26 cellular contexts compared by ENCODE assay signal in the genomic region with DNA sequence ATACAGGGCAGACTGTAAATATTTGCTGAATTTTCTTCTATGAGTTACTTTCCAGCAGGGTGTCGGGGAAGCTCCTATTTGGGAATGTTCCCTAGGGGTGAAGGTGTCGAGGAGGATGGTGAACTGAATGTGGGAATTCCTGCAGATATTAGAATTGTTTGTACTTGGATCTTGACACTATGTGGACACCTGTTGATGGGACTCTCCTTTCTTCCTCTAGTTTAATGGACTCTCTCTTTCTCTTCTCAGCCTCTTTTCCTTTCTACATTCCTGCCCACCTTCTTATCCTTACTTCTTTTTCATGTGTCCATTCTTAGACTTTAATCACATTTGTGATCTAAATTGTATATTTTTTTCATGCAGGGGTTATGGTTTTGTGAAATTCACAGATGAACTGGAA. TPM values are rescaled to one million over a fixed set of nuclear protein-coding genes. Genes with fewer than 3 reads are reported as not detected.
"Had no signal": no experiment of that assay in that cellular context is flagged by ENCODE, and none has a peak within 500 bp of the region (broad histone marks: within the 10 kb centered on the region; RNA-seq: fewer than 3 reads in every experiment).

No MANE protein-coding gene starts in this region.

- H3K4me3 Mint-ChIP-seq: naive thymus-derived CD4-positive, alpha-beta T cell; natural killer cell treated with Interleukin-12 subunit alpha and Interleukin-12 subunit beta and Interleukin-15 and Interleukin-18, amount 100 ng/mL, for 72 hours; neural crest cell; stimulated activated naive CD8-positive, alpha-beta T cell treated with anti-CD3 and anti-CD28 coated beads, Interleukin-15, Interleukin-2, amounts not matched to agents 100 ng/mL and 50 ng/mL, for 24 hours had no signal

- H3K27ac Mint-ChIP-seq: natural killer cell treated with Interleukin-12 subunit alpha and Interleukin-12 subunit beta and Interleukin-15 and Interleukin-18, amount 100 ng/mL, for 72 hours; stimulated activated naive CD8-positive, alpha-beta T cell treated with anti-CD3 and anti-CD28 coated beads, Interleukin-15, Interleukin-2, amounts not matched to agents 100 ng/mL and 50 ng/mL, for 24 hours had no signal

- H3K9me3 Mint-ChIP-seq: naive thymus-derived CD4-positive, alpha-beta T cell; natural killer cell treated with Interleukin-12 subunit alpha and Interleukin-12 subunit beta and Interleukin-15 and Interleukin-18, amount 100 ng/mL, for 72 hours; neural crest cell; stimulated activated naive CD8-positive, alpha-beta T cell treated with anti-CD3 and anti-CD28 coated beads, Interleukin-15, Interleukin-2, amounts not matched to agents 100 ng/mL and 50 ng/mL, for 24 hours had no signal

- H3K9me3 ChIP-seq: left ventricle myocardium inferior, mucosa of descending colon, neutrophil, prostate gland, suprapubic skin, thoracic aorta, tibial artery, upper lobe of right lung had no signal

- H3K4me1 ChIP-seq: left ventricle myocardium inferior, prostate gland, suprapubic skin, tibial artery, upper lobe of right lung had no signal

- H3K27me3 ChIP-seq: neutrophil, suprapubic skin, tibial artery, upper lobe of right lung had no signal

- ATAC-seq: mucosa of descending colon; naive thymus-derived CD4-positive, alpha-beta T cell; natural killer cell treated with Interleukin-12 subunit alpha and Interleukin-12 subunit beta and Interleukin-15 and Interleukin-18, amount 100 ng/mL, for 72 hours; right cardiac atrium; sciatic nerve; upper lobe of right lung had no signal

- H3K4me3 ChIP-seq: left ventricle myocardium inferior, mucosa of descending colon, prostate gland, skin epidermis, suprapubic skin, thoracic aorta, tibial artery, upper lobe of right lung had no signal

- H3K4me1 Mint-ChIP-seq: neural crest cell had no signal

- DNase-seq: hypothalamus; islet precursor cell; left ventricle myocardium inferior; midbrain; mucosa of descending colon; naive thymus-derived CD4-positive, alpha-beta T cell; occipital lobe; retina; right cardiac atrium; stimulated activated CD4-positive, alpha-beta T cell treated with anti-CD3 and anti-CD28 coated beads, Interleukin-12 subunit alpha, Interleukin-12 subunit beta, amount 100 ng/mL, for 4 hours; stimulated activated CD4-positive, alpha-beta T cell treated with anti-CD3 and anti-CD28 coated beads, Interleukin-15, amount 100 ng/mL, for 24 hours; stimulated activated CD4-positive, alpha-beta T cell treated with anti-CD3 and anti-CD28 coated beads, Interleukin-2, amount 100 ng/mL, for 24 hours; stimulated activated CD4-positive, alpha-beta T cell treated with anti-CD3 and anti-CD28 coated beads, Interleukin-4, amount 100 ng/mL, for 1 hour; stimulated activated naive CD4-positive, alpha-beta T cell; tibial artery; trophoblast cell; upper lobe of right lung had no signal

- H3K27me3 Mint-ChIP-seq: naive thymus-derived CD4-positive, alpha-beta T cell; natural killer cell treated with Interleukin-12 subunit alpha and Interleukin-12 subunit beta and Interleukin-15 and Interleukin-18, amount 100 ng/mL, for 72 hours; stimulated activated naive CD8-positive, alpha-beta T cell treated with anti-CD3 and anti-CD28 coated beads, Interleukin-15, Interleukin-2, amounts not matched to agents 100 ng/mL and 50 ng/mL, for 24 hours had no signal

- H3K27ac ChIP-seq: left ventricle myocardium inferior, neutrophil, prostate gland, skin epidermis, suprapubic skin, thoracic aorta, tibial artery, upper lobe of right lung had no signal

RNA-seq across cellular contexts. Expression of a gene that starts 25.1 kb away (rescaled TPM):
- total RNA-seq: natural killer cell treated with Interleukin-12 subunit alpha and Interleukin-12 subunit beta and Interleukin-15 and Interleukin-18, amount 100 ng/mL, for 72 hours had no signal
- polyA plus RNA-seq: naive thymus-derived CD4-positive, alpha-beta T cell had no signal
